ENCODE assay signal across 27 cellular contexts in the genomic region with DNA sequence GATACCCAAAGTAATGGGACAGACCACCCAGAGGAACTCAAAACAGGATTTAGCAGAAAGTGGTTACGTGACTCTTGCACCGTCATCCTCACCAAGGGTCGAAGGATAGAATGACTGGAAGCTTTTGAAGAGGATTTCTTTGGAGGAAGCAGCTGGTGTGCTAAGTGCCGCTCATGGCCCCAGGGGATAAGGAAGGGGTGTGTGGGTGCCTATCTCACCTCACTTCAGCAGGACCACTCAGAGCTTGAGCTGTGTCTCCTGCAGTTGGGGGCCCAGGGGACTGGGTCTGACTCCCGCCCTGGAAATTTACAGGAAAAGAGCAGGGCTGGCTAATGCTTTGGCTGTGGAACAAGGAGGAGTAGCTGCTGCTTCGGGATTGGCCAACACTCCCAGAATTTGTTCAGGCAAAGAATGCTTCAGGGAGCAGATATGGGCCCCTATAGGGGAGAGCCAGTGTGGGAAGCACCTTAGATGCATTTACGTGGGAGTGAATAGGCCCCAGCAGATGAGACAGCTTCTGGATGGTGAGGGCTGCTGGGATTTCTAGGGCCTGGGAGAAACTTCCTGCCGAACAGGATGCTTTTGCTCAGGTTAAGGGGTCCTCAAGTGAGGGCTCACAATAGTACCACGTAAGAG. TPM values are rescaled to one million over a fixed set of nuclear protein-coding genes. Genes with fewer than 3 reads are reported as not detected.
A peak's percentile ranks its signal among the peaks of the same experiment; 100 is the strongest.
DNase-seq lines count a peak whose midpoint lies in the region; ATAC-seq, FAIRE-seq and TF ChIP-seq lines count a peak whose summit lies in the region.
"Had no signal": no experiment of that assay in that cellular context is flagged by ENCODE, and none has a peak within 500 bp of the region (broad histone marks: within the 10 kb centered on the region; RNA-seq: fewer than 3 reads in every experiment).

No MANE protein-coding gene starts in this region.

- DNase-seq in D721Med (ENCODE audit: insufficient read length, low spot score), result no peak
- DNase-seq in NCI-H524 (lab: John Stamatoyannopoulos, UW), result peak; percentile 89 to 98
- DNase-seq in amniotic epithelial cell (ENCODE audit: low read depth), result peak; percentile 57
- no peak for DNase-seq in mesothelial cell of epicardium (ENCODE audit: low spot score in 2 of 2, unreplicated experiment in 2 of 2)
- DNase-seq in HUDEP-2 (lab: John Stamatoyannopoulos, UW; ENCODE audit: unreplicated experiment in 76 of 76), result no peak
- DNase-seq in GOT3 (lab: John Stamatoyannopoulos, UW), result no peak
- DNase-seq in NCI-H1092 (lab: John Stamatoyannopoulos, UW), result no peak
- DNase-seq: activated CD4-positive, alpha-beta T cell treated with anti-CD3 and anti-CD28 coated beads, Interleukin-2, amount 10 ng/mL, durations not matched to agents 7 days and 5 days; activated naive CD4-positive, alpha-beta T cell treated with anti-CD3 and anti-CD28 coated beads for 36 hours; activated T-cell treated with anti-CD3 and anti-CD28 coated beads, Interleukin-2, amount 50 U/mL, for 72 hours; CD4-positive, CD25-positive, alpha-beta regulatory T cell; cortex of kidney; DMS 273 treated with DMSO at 0.1 percent for 48 hours; Karpas-422; mucosa of descending colon; NCI-H187; NCI-H446 treated with DMSO at 0.1 percent for 48 hours; stimulated activated CD4-positive, alpha-beta T cell treated with anti-CD3 and anti-CD28 coated beads, Interleukin-15, amount 100 ng/mL, for 24 hours; T-helper 17 cell had no signal

- H3K9me3 Mint-ChIP-seq in mesothelial cell of epicardium, result no peaks in the 10 kb centered on the region
- H3K9me3 Mint-ChIP-seq: activated CD4-positive, alpha-beta T cell treated with anti-CD3 and anti-CD28 coated beads, Interleukin-2, amount 10 ng/mL, durations not matched to agents 7 days and 5 days; activated naive CD4-positive, alpha-beta T cell treated with anti-CD3 and anti-CD28 coated beads for 36 hours; activated T-cell treated with anti-CD3 and anti-CD28 coated beads, Interleukin-2, amount 50 U/mL, for 72 hours; CD4-positive, CD25-positive, alpha-beta regulatory T cell; stimulated activated naive CD8-positive, alpha-beta T cell treated with anti-CD3 and anti-CD28 coated beads, Interleukin-15, Interleukin-2, amounts not matched to agents 100 ng/mL and 50 ng/mL, for 24 hours had no signal

- H3K4me3 Mint-ChIP-seq in mesothelial cell of epicardium, result no peak overlapping the region
- H3K4me3 Mint-ChIP-seq: activated CD4-positive, alpha-beta T cell treated with anti-CD3 and anti-CD28 coated beads, Interleukin-2, amount 10 ng/mL, durations not matched to agents 7 days and 5 days; activated naive CD4-positive, alpha-beta T cell treated with anti-CD3 and anti-CD28 coated beads for 36 hours; activated T-cell treated with anti-CD3 and anti-CD28 coated beads, Interleukin-2, amount 50 U/mL, for 72 hours; CD4-positive, CD25-positive, alpha-beta regulatory T cell; stimulated activated naive CD8-positive, alpha-beta T cell treated with anti-CD3 and anti-CD28 coated beads, Interleukin-15, Interleukin-2, amounts not matched to agents 100 ng/mL and 50 ng/mL, for 24 hours; T-helper 17 cell had no signal

- H3K4me1 Mint-ChIP-seq in mesothelial cell of epicardium, result peaks cover 23% of the 10 kb centered on the region
- H3K4me1 Mint-ChIP-seq: activated CD4-positive, alpha-beta T cell treated with anti-CD3 and anti-CD28 coated beads, Interleukin-2, amount 10 ng/mL, durations not matched to agents 7 days and 5 days; CD4-positive, CD25-positive, alpha-beta regulatory T cell had no signal

- no peak for TF ChIP-seq CTCF in D721Med (IDR thresholded peaks at IDR 0.05; ENCODE audit: insufficient read depth, missing control alignments)
- TF ChIP-seq CTCF in mesothelial cell of epicardium (IDR thresholded peaks at IDR 0.05; ENCODE audit: unreplicated experiment), result no peak

- ATAC-seq in GM19455 (IDR thresholded peaks at IDR 0.05; ENCODE audit: unreplicated experiment), result no peak
- ATAC-seq: activated T-cell treated with anti-CD3 and anti-CD28 coated beads, Interleukin-2, amount 50 U/mL, for 72 hours; esophagus mucosa; gastroesophageal sphincter; mucosa of descending colon; sciatic nerve; T-helper 17 cell had no signal

- FAIRE-seq in D721Med (lab: Jason Lieb, UNC), result peak; percentile 66
- FAIRE-seq: RCC 7860 had no signal

- H3K27ac Mint-ChIP-seq in mesothelial cell of epicardium, result peak overlapping the region; percentile 32
- H3K27ac Mint-ChIP-seq: activated CD4-positive, alpha-beta T cell treated with anti-CD3 and anti-CD28 coated beads, Interleukin-2, amount 10 ng/mL, durations not matched to agents 7 days and 5 days; activated naive CD4-positive, alpha-beta T cell treated with anti-CD3 and anti-CD28 coated beads for 36 hours; activated T-cell treated with anti-CD3 and anti-CD28 coated beads, Interleukin-2, amount 50 U/mL, for 72 hours; CD4-positive, CD25-positive, alpha-beta regulatory T cell; stimulated activated naive CD8-positive, alpha-beta T cell treated with anti-CD3 and anti-CD28 coated beads, Interleukin-15, Interleukin-2, amounts not matched to agents 100 ng/mL and 50 ng/mL, for 24 hours; T-helper 17 cell had no signal

- no peaks in the 10 kb centered on the region for H3K36me3 Mint-ChIP-seq in mesothelial cell of epicardium
- H3K36me3 Mint-ChIP-seq: CD4-positive, CD25-positive, alpha-beta regulatory T cell had no signal

- peaks cover 10% of the 10 kb centered on the region for H3K27me3 Mint-ChIP-seq in mesothelial cell of epicardium (ENCODE audit: low read depth)
- H3K27me3 Mint-ChIP-seq: stimulated activated naive CD8-positive, alpha-beta T cell treated with anti-CD3 and anti-CD28 coated beads, Interleukin-15, Interleukin-2, amounts not matched to agents 100 ng/mL and 50 ng/mL, for 24 hours had no signal

RNA-seq across cellular contexts. Expression of gene TOMM5, which starts 29.0 kb away (rescaled TPM):
- 81.4 to 87.2 TPM (median 83.4 TPM) in 3 replicates for total RNA-seq in mesothelial cell of epicardium

RNA-seq across cellular contexts. Expression of gene FRMPD1, which starts 29.3 kb away (rescaled TPM):
- 0.45 to 0.78 TPM (median 0.50 TPM) in 3 replicates for total RNA-seq in mesothelial cell of epicardium
- total RNA-seq: activated CD4-positive, alpha-beta T cell treated with anti-CD3 and anti-CD28 coated beads, Interleukin-2, amount 10 ng/mL, durations not matched to agents 7 days and 5 days; activated naive CD4-positive, alpha-beta T cell treated with anti-CD3 and anti-CD28 coated beads for 36 hours; activated T-cell treated with anti-CD3 and anti-CD28 coated beads, Interleukin-2, amount 50 U/mL, for 72 hours; CD4-positive, CD25-positive, alpha-beta regulatory T cell; HT-29; SJSA1; T-helper 17 cell had no signal

RNA-seq across cellular contexts. Expression of gene FBXO10, which starts 45.2 kb away (rescaled TPM):
- 22.0 to 26.6 TPM (median 24.1 TPM) in 3 replicates for total RNA-seq in mesothelial cell of epicardium

Comparison
In these comparisons a context has a peak if more than half of its experiments do, and no peak if none do; other contexts are left out.
1. DNase-seq: peak in NCI-H524 (2 of 2) and amniotic epithelial cell (single experiment); none in D721Med (single experiment), mesothelial cell of epicardium (0 of 2), HUDEP-2 (0 of 76), GOT3 (single experiment) and NCI-H1092 (single experiment).